In the genomic region with DNA sequence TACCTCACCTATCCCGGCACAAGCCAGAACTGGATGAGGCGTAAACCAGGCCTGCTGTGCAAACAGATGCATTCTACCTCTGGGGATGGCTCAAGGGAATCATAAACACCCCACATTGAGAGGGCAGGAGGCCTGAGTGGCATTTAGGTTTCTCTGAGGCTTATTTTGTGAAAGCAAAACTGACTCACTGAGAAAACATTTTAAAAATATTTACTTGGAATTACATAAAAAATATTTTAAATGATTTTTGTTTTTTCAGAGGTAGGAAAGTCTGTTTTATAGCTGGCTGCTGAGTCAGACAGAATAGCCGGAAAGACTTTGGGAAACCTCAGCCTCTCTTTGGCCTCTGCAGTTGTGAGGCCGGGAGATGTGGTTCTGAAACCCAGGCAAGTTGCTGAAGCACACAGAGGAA, we compare ENCODE assay signal across 16 cellular contexts.
DNase-seq lines count a peak whose midpoint lies in the region; ATAC-seq, FAIRE-seq and TF ChIP-seq lines count a peak whose summit lies in the region.
"Had no signal": no experiment of that assay in that cellular context is flagged by ENCODE, and none has a peak within 500 bp of the region (broad histone marks: within the 10 kb centered on the region; RNA-seq: fewer than 3 reads in every experiment).

No MANE protein-coding gene starts in this region.

- TF ChIP-seq EP300 in A549 (IDR thresholded peaks at IDR 0.05) = peak; percentile 29 to 52; a peak in 3 of 5 replicates

- H3K4me2 ChIP-seq in A549 = peak overlapping the region; percentile 72
- H3K4me2 ChIP-seq: KMS-11 had no signal

- CTCF ChIA-PET in A549 (lab: Yijun Ruan, JAX) = no interaction called here

- H3K4me1 ChIP-seq in A549 = peaks cover 59% of the 10 kb centered on the region
- H3K4me1 ChIP-seq in mucosa of descending colon (ENCODE audit: low read depth) = no peaks in the 10 kb centered on the region
- H3K4me1 ChIP-seq in testis = no peaks in the 10 kb centered on the region
- H3K4me1 ChIP-seq: BE2C, heart left ventricle had no signal

- H3K4me3 ChIP-seq in A549 = no peak overlapping the region
- no peak overlapping the region for H3K4me3 ChIP-seq in foreskin fibroblast (ENCODE audit: low read depth in 1 of 2, low read length in 2 of 2)
- H3K4me3 ChIP-seq in mucosa of descending colon = no peak overlapping the region
- no peak overlapping the region for H3K4me3 ChIP-seq in testis
- H3K4me3 ChIP-seq: heart left ventricle had no signal

- H3K9me3 ChIP-seq in A549 (no peaks in the 10 kb centered on the region), mucosa of descending colon (no peaks in the 10 kb centered on the region), testis (no peaks in the 10 kb centered on the region)
- H3K9me3 ChIP-seq: BE2C, heart left ventricle, neutrophil had no signal

- intact Hi-C loops in mucosa of descending colon (cut with DNase I, micrococcal nuclease) = no loop called here
- intact Hi-C loops in testis (cut with DNase I; ENCODE audit: low total_unique reads) = no loop called here

- no peaks in the 10 kb centered on the region for H3K27me3 ChIP-seq in testis
- H3K27me3 ChIP-seq: BE2C, heart left ventricle, neutrophil had no signal

- POLR2A ChIA-PET in A549 (lab: Yijun Ruan, JAX) = no interaction called here

- no peak for FAIRE-seq in A549 (lab: Jason Lieb, UNC)
- FAIRE-seq: G401.6 had no signal

- TF ChIP-seq CTCF in A549 (IDR thresholded peaks at IDR 0.05) (no peak), foreskin fibroblast (IDR thresholded peaks at IDR 0.05; ENCODE audit: low read depth, low read length) (no peak), mucosa of descending colon (IDR thresholded peaks at IDR 0.05) (no peak), testis (IDR thresholded peaks at IDR 0.05) (no peak)

- ATAC-seq in A549 (peak in 1 of 2 experiments; percentile 57; a peak in 3 of 6 replicates), HG03442 (IDR thresholded peaks at IDR 0.05; ENCODE audit: unreplicated experiment) (no peak), mucosa of descending colon (no peak), GM19397 (IDR thresholded peaks at IDR 0.05; ENCODE audit: unreplicated experiment) (no peak)
- ATAC-seq: heart left ventricle had no signal

- TF ChIP-seq POLR2A in A549 (IDR thresholded peaks at IDR 0.05; ENCODE audit: low read length) = no peak
- TF ChIP-seq POLR2A in testis (IDR thresholded peaks at IDR 0.05) = no peak

- H3K27ac ChIP-seq in A549 = peak overlapping the region; percentile 79 to 88
- H3K27ac ChIP-seq in testis = no peak overlapping the region
- H3K27ac ChIP-seq: heart left ventricle, KMS-11, neutrophil had no signal

- H3K36me3 ChIP-seq in mucosa of descending colon (ENCODE audit: low read depth) (no peaks in the 10 kb centered on the region), testis (ENCODE audit: low read depth, missing control alignments) (no peaks in the 10 kb centered on the region)
- H3K36me3 ChIP-seq: BE2C, heart left ventricle, neutrophil had no signal

- peak in 1 of 2 experiments; percentile 63 for DNase-seq in A549 (ENCODE audit: low read depth in 1 of 2, low spot score in 1 of 2)
- DNase-seq in GM04503 (ENCODE audit: low read depth) = peak; percentile 89
- peak; percentile 67 for DNase-seq in T1000 (lab: John Stamatoyannopoulos, UW)
- DNase-seq in foreskin fibroblast = peak; percentile 66 to 75
- DNase-seq in mucosa of descending colon = no peak
- DNase-seq in testis = no peak
- DNase-seq: activated B cell treated with CpG ODN at 0.5 μM for 24 hours; BE2C; heart left ventricle; NCI-H187; stimulated activated CD4-positive, alpha-beta T cell treated with anti-CD3 and anti-CD28 coated beads, Interleukin-15, amount 100 ng/mL, for 24 hours had no signal

- WGBS in A549 (ENCODE audit: missing lambda C conversion rate) = 23% methylated on average over 4 of the region's 4 CpGs
- 80 to 81% methylated on average over 4 of the region's 4 CpGs for WGBS in testis, 2 donors

- TF ChIP-seq RAD21 in A549 (conservative IDR thresholded peaks at IDR 0.05 in 1 of 2, IDR thresholded peaks at IDR 0.05 in 1 of 2) = peak in 1 of 2 experiments; percentile 35; a peak in 3 of 5 replicates

TF ChIP-seq in A549, 52 proteins besides CTCF, POLR2A, EP300 and RAD21:
- TF ChIP-seq HOXA7 (CRISPR knock-in tag; IDR thresholded peaks at IDR 0.05) (no peak), HOXB13 (CRISPR knock-in tag; IDR thresholded peaks at IDR 0.05; ENCODE audit: low read depth) (no peak), JUNB (IDR thresholded peaks at IDR 0.05) (peak; percentile 72), FOSL2 (IDR thresholded peaks at IDR 0.05) (peak; percentile 39; the same call in 1 of the 2 replicates), FOSL2 (CRISPR knock-in tag; IDR thresholded peaks at IDR 0.05) (peak; percentile 13; the same call in 1 of the 2 replicates), JUN (IDR thresholded peaks at IDR 0.05) (peak in 1 of 2 experiments; percentile 40; a peak in 2 of 5 replicates)
TF ChIP-seq in A549: peak in this region for 3.

Comparison
In these comparisons a context has a peak if more than half of its experiments do, and no peak if none do; other contexts are left out.
1. DNase-seq: peak in GM04503 (single experiment), T1000 (single experiment) and foreskin fibroblast (2 of 2); none in mucosa of descending colon (0 of 3) and testis (single experiment).
2. H3K27ac ChIP-seq: peak in A549 (2 of 2); none in testis (0 of 2).